In the genomic region with DNA sequence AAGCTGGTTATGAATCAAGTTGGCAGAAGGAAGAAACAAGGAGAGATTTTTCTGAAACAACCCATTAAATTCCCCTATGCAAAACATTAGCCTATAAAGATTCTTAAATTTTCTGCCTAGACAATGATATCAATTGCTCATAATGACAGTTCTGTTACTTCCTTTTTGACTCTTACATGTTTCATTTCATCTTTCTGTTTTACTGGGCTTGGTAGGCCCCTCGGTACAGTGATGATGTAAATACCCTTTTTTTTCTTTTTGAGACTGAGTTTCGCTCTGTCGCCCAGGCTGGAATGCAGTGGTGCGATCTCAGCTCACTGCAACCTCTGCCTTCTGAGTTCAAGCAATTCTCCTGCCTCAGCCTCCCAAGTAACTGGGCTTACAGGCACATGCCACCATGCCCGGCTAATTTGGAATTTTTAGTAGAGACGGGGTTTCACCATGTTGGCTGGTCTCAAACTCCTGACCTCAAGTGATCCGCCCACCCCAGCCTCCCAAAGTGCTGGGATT, we compare ENCODE assay signal across 8 cellular contexts.
A peak's percentile ranks its signal among the peaks of the same experiment; 100 is the strongest.
DNase-seq lines count a peak whose midpoint lies in the region; ATAC-seq lines count a peak whose summit lies in the region.
"Not testable (repeated sequence)": the region's sequence is repeated elsewhere in the genome, so short reads cannot be mapped to it uniquely, and the experiment has no call there.

No MANE protein-coding gene starts in this region.

- H3K4me3 Mint-ChIP-seq in activated naive CD8-positive, alpha-beta T cell treated with anti-CD3 and anti-CD28 coated beads, Interleukin-2, amount 50 U/mL, for 24 hours = not testable (repeated sequence)

- not testable (repeated sequence) for DNase-seq in activated naive CD8-positive, alpha-beta T cell treated with anti-CD3 and anti-CD28 coated beads, Interleukin-2, amount 50 U/mL, for 24 hours
- DNase-seq in stimulated activated naive CD4-positive, alpha-beta T cell treated with Interleukin-2 at 50 U/mL for 16 hours (lab: John Stamatoyannopoulos, UW) = peak; percentile 10

- not testable (repeated sequence) for H3K27me3 Mint-ChIP-seq in activated naive CD8-positive, alpha-beta T cell treated with anti-CD3 and anti-CD28 coated beads, Interleukin-2, amount 50 U/mL, for 24 hours

- H3K4me1 Mint-ChIP-seq in activated naive CD8-positive, alpha-beta T cell treated with anti-CD3 and anti-CD28 coated beads, Interleukin-2, amount 50 U/mL, for 24 hours = peaks cover 20% of the 10 kb centered on the region

- ATAC-seq in GM18499 (IDR thresholded peaks at IDR 0.05; ENCODE audit: insufficient read depth, unreplicated experiment) (peak; percentile 98), GM19328 (IDR thresholded peaks at IDR 0.05; ENCODE audit: unreplicated experiment) (peak; percentile 95), GM21717 (IDR thresholded peaks at IDR 0.05; ENCODE audit: unreplicated experiment) (peak; percentile 99), HG03025 (IDR thresholded peaks at IDR 0.05; ENCODE audit: low FRiP score, unreplicated experiment) (peak; percentile 95), HG03469 (IDR thresholded peaks at IDR 0.05; ENCODE audit: unreplicated experiment) (peak; percentile 99)
- peak; percentile 89 to 90 for ATAC-seq in activated CD4-positive, CD25-positive, alpha-beta regulatory T cell treated with anti-CD3 and anti-CD28 coated beads, Interleukin-2, amount 50 U/mL, for 24 hours
- peak; percentile 93 for ATAC-seq in activated naive CD8-positive, alpha-beta T cell treated with anti-CD3 and anti-CD28 coated beads, Interleukin-2, amount 50 U/mL, for 24 hours

- not testable (repeated sequence) for H3K9me3 Mint-ChIP-seq in activated naive CD8-positive, alpha-beta T cell treated with anti-CD3 and anti-CD28 coated beads, Interleukin-2, amount 50 U/mL, for 24 hours

- H3K36me3 Mint-ChIP-seq in activated naive CD8-positive, alpha-beta T cell treated with anti-CD3 and anti-CD28 coated beads, Interleukin-2, amount 50 U/mL, for 24 hours (ENCODE audit: low read depth) = not testable (repeated sequence)

- H3K27ac Mint-ChIP-seq in activated naive CD8-positive, alpha-beta T cell treated with anti-CD3 and anti-CD28 coated beads, Interleukin-2, amount 50 U/mL, for 24 hours = peak overlapping the region; percentile 16
